Comparison of ENCODE assay signal across 8 cellular contexts in the genomic region with DNA sequence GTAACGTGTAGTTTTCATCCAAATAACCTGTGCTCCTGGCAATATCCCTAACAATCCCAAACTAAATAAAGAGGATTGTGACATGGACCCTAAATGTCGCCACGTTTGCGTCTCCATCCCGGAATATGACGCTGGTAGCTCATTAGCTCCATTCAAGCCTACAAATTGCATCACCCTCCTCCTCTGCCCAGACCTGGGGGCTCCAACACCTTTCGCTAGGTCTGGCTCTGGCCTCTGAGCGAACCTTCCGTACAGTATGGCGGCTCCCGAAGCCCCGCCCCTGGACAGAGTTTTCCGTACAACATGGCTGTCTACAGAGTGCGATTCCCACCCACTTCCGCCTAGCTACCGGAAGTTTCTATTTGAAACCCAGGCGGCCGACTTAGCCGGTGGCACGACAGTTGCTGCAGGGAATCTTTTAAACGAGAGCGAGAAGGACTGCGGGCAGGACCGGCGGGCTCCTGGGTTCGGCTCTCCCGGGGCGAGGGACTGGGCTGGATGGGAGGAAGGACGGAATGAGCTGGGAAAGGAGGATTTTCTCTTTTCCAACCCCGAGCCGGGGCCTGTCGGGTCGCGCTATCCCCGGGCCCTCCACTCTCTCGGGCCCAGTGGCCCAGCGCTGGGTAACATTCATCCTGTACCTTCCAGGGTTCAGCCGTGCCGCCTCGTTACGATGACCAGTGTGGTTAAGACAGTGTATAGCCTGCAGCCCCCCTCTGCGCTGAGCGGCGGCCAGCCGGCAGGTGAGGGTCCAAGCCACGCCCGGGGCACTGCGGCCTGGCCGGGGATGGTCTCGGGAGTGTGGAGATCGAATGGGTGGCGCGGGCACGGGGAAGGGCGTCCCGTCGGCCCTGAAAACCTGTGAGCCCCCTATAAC. TPM values are rescaled to one million over a fixed set of nuclear protein-coding genes. Genes with fewer than 3 reads are reported as not detected.
DNase-seq lines count a peak whose midpoint lies in the region; ATAC-seq and TF ChIP-seq lines count a peak whose summit lies in the region.

A gene with protein sequence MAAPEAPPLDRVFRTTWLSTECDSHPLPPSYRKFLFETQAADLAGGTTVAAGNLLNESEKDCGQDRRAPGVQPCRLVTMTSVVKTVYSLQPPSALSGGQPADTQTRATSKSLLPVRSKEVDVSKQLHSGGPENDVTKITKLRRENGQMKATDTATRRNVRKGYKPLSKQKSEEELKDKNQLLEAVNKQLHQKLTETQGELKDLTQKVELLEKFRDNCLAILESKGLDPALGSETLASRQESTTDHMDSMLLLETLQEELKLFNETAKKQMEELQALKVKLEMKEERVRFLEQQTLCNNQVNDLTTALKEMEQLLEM (plus strand): TSS at position 142 of the 877 bp plus-strand sequence. CDS start 115 bp downstream, at position 257.

- H3K9me3 ChIP-seq in gastroesophageal sphincter = no peaks in the 10 kb centered on the region
- H3K9me3 ChIP-seq in neutrophil = no peaks in the 10 kb centered on the region

- in situ Hi-C loops in SK-MEL-5 (cut with HindIII; ENCODE audit: low pct_unique_long_range_greater_than_20kb, low sequenced_read_pairs) = no loop called here

- TF ChIP-seq CTCF in HFF-Myc (IDR thresholded peaks at IDR 0.05; ENCODE audit: low read depth, low read length, missing control alignments) = no peak
- TF ChIP-seq CTCF in gastroesophageal sphincter (IDR thresholded peaks at IDR 0.05) = no peak
- peak; percentile 30 for TF ChIP-seq CTCF in neutrophil (IDR thresholded peaks at IDR 0.05)
- TF ChIP-seq CTCF in subcutaneous adipose tissue (IDR thresholded peaks at IDR 0.05; ENCODE audit: low read depth) = no peak

- peak; percentile 97 for ATAC-seq in gastroesophageal sphincter

- TF ChIP-seq POLR2A in gastroesophageal sphincter (IDR thresholded peaks at IDR 0.05) = peak in 1 of 2 donors; percentile 13

- no peak for TF ChIP-seq EP300 in gastroesophageal sphincter (IDR thresholded peaks at IDR 0.05)

- H3K27ac ChIP-seq in gastroesophageal sphincter (peak within 1 kb of the TSS in 2 of 4 donors; percentile 29 to 64), neutrophil (peak within 1 kb of the TSS; percentile 73)

- H3K4me1 ChIP-seq in gastroesophageal sphincter (peaks cover 0 to 15% (median 5%) of the 10 kb centered on the region in 3 donors), neutrophil (ENCODE audit: control insufficient read depth in 1 of 2, insufficient read depth in 1 of 2, low read depth in 1 of 2, low read length in 1 of 2) (peaks cover 15 to 25% of the 10 kb centered on the region in 2 experiments)

- H3K36me3 ChIP-seq in gastroesophageal sphincter = peaks cover 0 to 17% of the 10 kb centered on the region in 2 donors
- H3K36me3 ChIP-seq in neutrophil = peaks cover 14% of the 10 kb centered on the region

- 8 to 9% methylated on average over 10 to 17 of the region's 57 CpGs for WGBS in gastroesophageal sphincter (ENCODE audit: low coverage in 1 of 2), 2 donors

- peak; percentile 94 for DNase-seq in GM03348 (ENCODE audit: low spot score)
- peak; percentile 77 for DNase-seq in HFF-Myc (ENCODE audit: extremely low read depth, low read depth)
- DNase-seq in NAMALWA (ENCODE audit: low spot score) = peak; percentile 97
- peak; percentile 88 for DNase-seq in SK-MEL-5 (ENCODE audit: low read depth, low spot score)
- DNase-seq in activated naive CD4-positive, alpha-beta T cell (lab: John Stamatoyannopoulos, UW) = peak; percentile 64 to 87 (median 83)

- H3K27me3 ChIP-seq in gastroesophageal sphincter (no peaks in the 10 kb centered on the region), neutrophil (no peaks in the 10 kb centered on the region)

- peak within 1 kb of the TSS; percentile 98 for H3K4me3 ChIP-seq in HFF-Myc (replicated peaks; ENCODE audit: low read depth, low read length)
- peak within 1 kb of the TSS; percentile 72 to 87 for H3K4me3 ChIP-seq in gastroesophageal sphincter
- H3K4me3 ChIP-seq in neutrophil (ENCODE audit: low read depth in 1 of 2, low read length in 1 of 2) = peak within 1 kb of the TSS; percentile 84 to 89

RNA-seq across cellular contexts. Expression of the gene that starts here (rescaled TPM):
- 39.7 and 41.8 TPM in 2 replicates for total RNA-seq in SK-MEL-5 (2014; rRNA removed; shearing (Covaris generic))
- polyA plus RNA-seq in SK-MEL-5 (2015; cell fraction: cytosol; rRNA removed) = 17.3 and 27.5 TPM in 2 replicates
- polyA plus RNA-seq in SK-MEL-5 (2015; cell fraction: nucleus; rRNA removed) = 24.5 and 28.3 TPM in 2 replicates
- total RNA-seq in gastroesophageal sphincter (10 to 100 TPM in 2 of 4 donors, 1 to 10 TPM in 2; 7.2 to 16.2 (median 9.9) TPM), subcutaneous adipose tissue (10 to 100 TPM in 3 of 4 donors, 1 to 10 TPM in 1; 7.9 to 24.9 (median 12.9) TPM)
